ENCODE assay signal across 19 cellular contexts in the genomic region with DNA sequence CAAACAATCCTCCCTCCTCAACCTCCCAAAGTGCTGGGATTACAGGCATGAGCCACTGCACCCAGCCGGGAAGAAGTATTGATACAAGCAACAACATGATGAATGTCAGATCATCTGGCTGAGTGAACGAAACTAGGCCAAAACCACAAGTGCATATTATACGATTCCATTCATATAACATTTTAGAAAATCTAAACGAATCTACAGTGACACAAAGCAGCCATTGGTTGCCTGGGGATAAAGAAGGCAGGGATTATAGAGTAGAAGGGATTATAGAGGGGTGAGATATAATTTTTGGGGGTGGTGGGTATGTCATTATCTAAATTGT. TPM values are rescaled to one million over a fixed set of nuclear protein-coding genes. Genes with fewer than 3 reads are reported as not detected.
A peak's percentile ranks its signal among the peaks of the same experiment; 100 is the strongest.
DNase-seq lines count a peak whose midpoint lies in the region; ATAC-seq, FAIRE-seq and TF ChIP-seq lines count a peak whose summit lies in the region.
"Had no signal": no experiment of that assay in that cellular context is flagged by ENCODE, and none has a peak within 500 bp of the region (broad histone marks: within the 10 kb centered on the region; RNA-seq: fewer than 3 reads in every experiment).

No MANE protein-coding gene starts in this region.

- H3K9me2 ChIP-seq in GM23248 (ENCODE audit: insufficient read depth): no peaks in the 10 kb centered on the region
- H3K9me2 ChIP-seq in HCT116 (ENCODE audit: insufficient read depth): no peaks in the 10 kb centered on the region

- TF ChIP-seq RAD21 in HCT116 (IDR thresholded peaks at IDR 0.05; ENCODE audit: low read depth): no peak

- H4K20me1 ChIP-seq in GM23248 (ENCODE audit: insufficient read depth): no peaks in the 10 kb centered on the region
- no peaks in the 10 kb centered on the region for H4K20me1 ChIP-seq in HCT116 (ENCODE audit: insufficient read depth)
- H4K20me1 ChIP-seq in astrocyte (ENCODE audit: insufficient read depth, low read length): no peaks in the 10 kb centered on the region

- H3K27me3 Mint-ChIP-seq in astrocyte (ENCODE audit: low read depth, unreplicated experiment): no peaks in the 10 kb centered on the region

- no peak overlapping the region for H3K4me3 ChIP-seq in GM23248
- H3K4me3 ChIP-seq in HCT116 (replicated peaks in 1 of 2; ENCODE audit: low read depth in 1 of 2, low read length in 2 of 2): no peak overlapping the region
- H3K4me3 ChIP-seq in astrocyte (ENCODE audit: insufficient read depth, low read depth, low read length): no peak overlapping the region
- H3K4me3 ChIP-seq in neuronal stem cell (ENCODE audit: low read length in 2 of 2): no peak overlapping the region

- H3K36me3 ChIP-seq in GM23248 (ENCODE audit: low read depth): no peaks in the 10 kb centered on the region
- no peaks in the 10 kb centered on the region for H3K36me3 ChIP-seq in HCT116 (ENCODE audit: control insufficient read depth in 1 of 2, insufficient read depth in 2 of 2, low read length in 2 of 2)
- H3K36me3 ChIP-seq in astrocyte (ENCODE audit: insufficient read depth, low read length): no peaks in the 10 kb centered on the region
- no peaks in the 10 kb centered on the region for H3K36me3 ChIP-seq in neuronal stem cell (replicated peaks in 1 of 2; ENCODE audit: control insufficient read depth in 2 of 2, insufficient read depth in 2 of 2, low read length in 2 of 2)

- DNase-seq in GM23248 (no peak), HCT116 (ENCODE audit: low read depth, low spot score) (no peak), astrocyte (ENCODE audit: low read depth) (peak; percentile 46), neuronal stem cell (ENCODE audit: low spot score) (no peak), NCI-H2081 treated with DMSO at 0.1 percent for 48 hours (lab: John Stamatoyannopoulos, UW) (no peak)
- DNase-seq: HFFc6, Karpas-422, NCI-H1092, NCI-H1436 treated with DMSO at 0.1 percent for 48 hours, NCI-H2029 treated with DMSO at 0.1 percent for 48 hours, NCI-H748 treated with DMSO at 0.1 percent for 48 hours had no signal

- H2AFZ ChIP-seq in GM23248 (peak overlapping the region; percentile 22; the same call in 1 of the 2 replicates), HCT116 (ENCODE audit: low read depth, low read length, poor library complexity, severe bottlenecking) (peak overlapping the region; percentile 61), astrocyte (ENCODE audit: low read depth, low read length) (no peak overlapping the region), neuronal stem cell (ENCODE audit: low read length) (peak overlapping the region; percentile 53)

- no peak overlapping the region for H3K18ac ChIP-seq in neuronal stem cell (ENCODE audit: low read length)

- no peak for FAIRE-seq in astrocyte (lab: Jason Lieb, UNC)

- H3K4me1 Mint-ChIP-seq in astrocyte (ENCODE audit: low read depth, unreplicated experiment): peaks cover 13% of the 10 kb centered on the region

- H3K4me2 ChIP-seq in GM23248 (ENCODE audit: unreplicated experiment): no peak overlapping the region
- no peak overlapping the region for H3K4me2 ChIP-seq in HCT116 (ENCODE audit: low read length)
- H3K4me2 ChIP-seq in astrocyte (ENCODE audit: low read length): peak overlapping the region; percentile 10
- H3K4me2 ChIP-seq in neuronal stem cell (ENCODE audit: insufficient read depth, low read length, poor library complexity, severe bottlenecking): no peak overlapping the region

- no peak overlapping the region for H2BK5ac ChIP-seq in neuronal stem cell (ENCODE audit: low read length)

- in situ Hi-C loops in GM23248 (cut with MboI): loop anchor here (10.0 kb wide), 1 partner anchor 147 kb away; no protein-coding TSS in a partner anchor

- RAD21 ChIA-PET in HCT116 (lab: Charles Lee; ENCODE audit: low non-redundant PET in 1 of 2, low total read pairs in 2 of 2, uncharacterized antibody in 2 of 2, unreplicated experiment in 2 of 2): interaction anchor here (1.0 to 1.4 kb wide), 2 partner anchors 62 to 153 kb away, joined by 3 to 22 read pairs; no protein-coding TSS in a partner anchor

- H3K4me1 ChIP-seq in GM23248 (ENCODE audit: insufficient read depth): peaks cover 2% of the 10 kb centered on the region; the same call in 1 of the 2 replicates
- H3K4me1 ChIP-seq in HCT116 (ENCODE audit: control insufficient read depth in 1 of 2, insufficient read depth in 2 of 2, low read length in 2 of 2): peaks cover 0 to 11% of the 10 kb centered on the region in 2 experiments; a peak in 3 of 4 replicates
- peaks cover 14% of the 10 kb centered on the region for H3K4me1 ChIP-seq in astrocyte (ENCODE audit: insufficient read depth, low read length)
- peaks cover 0 to 5% of the 10 kb centered on the region in 2 donors for H3K4me1 ChIP-seq in neuronal stem cell (ENCODE audit: control insufficient read depth in 2 of 2, insufficient read depth in 1 of 2, low read depth in 1 of 2, low read length in 2 of 2)

- no peak overlapping the region for H3K4me3 Mint-ChIP-seq in astrocyte (ENCODE audit: unreplicated experiment)
- H3K4me3 Mint-ChIP-seq: HFFc6 had no signal

- no peak overlapping the region for H2BK12ac ChIP-seq in neuronal stem cell (ENCODE audit: low read length)

- no peaks in the 10 kb centered on the region for H3K79me1 ChIP-seq in neuronal stem cell (ENCODE audit: low read depth, low read length)

- ATAC-seq in HCT116 (no peak), GM21528 (IDR thresholded peaks at IDR 0.05; ENCODE audit: low FRiP score, unreplicated experiment) (no peak), GM19023 (IDR thresholded peaks at IDR 0.05; ENCODE audit: unreplicated experiment) (no peak)

- H2AK5ac ChIP-seq in neuronal stem cell (ENCODE audit: low read depth, low read length): no peak overlapping the region

- 34 to 35% methylated on average over 4 of the region's 4 CpGs for WGBS in GM23248 (ENCODE audit: low coverage in 1 of 2, low lambda C conversion rate in 2 of 2, missing lambda C conversion rate in 2 of 2), 2 experiments
- WGBS in neuronal stem cell (ENCODE audit: extremely low coverage in 2 of 2, insufficient read length in 2 of 2, insufficient replicate concordance in 1 of 2), 2 donors: no CpG with 5 or more reads among the region's 4 CpGs

- no peaks in the 10 kb centered on the region; the same call in 1 of the 2 replicates for H3F3A ChIP-seq in GM23248 (ENCODE audit: insufficient read depth)

- H3K27me3 ChIP-seq in GM23248 (replicated peaks; ENCODE audit: insufficient read depth) (no peaks in the 10 kb centered on the region), HCT116 (ENCODE audit: insufficient read depth, low read length) (no peaks in the 10 kb centered on the region), astrocyte (ENCODE audit: insufficient read depth, low read length) (no peaks in the 10 kb centered on the region), neuronal stem cell (ENCODE audit: control insufficient read depth in 3 of 3, insufficient read depth in 3 of 3, low read depth in 1 of 3, low read length in 3 of 3) (no peaks in the 10 kb centered on the region)

- TF ChIP-seq POLR2A in HCT116 (IDR thresholded peaks at IDR 0.05; ENCODE audit: borderline replicate concordance, extremely low read depth, insufficient read depth, insufficient read length): no peak

- no peaks in the 10 kb centered on the region for H3K9me3 Mint-ChIP-seq in astrocyte (ENCODE audit: unreplicated experiment)
- H3K9me3 Mint-ChIP-seq: HFFc6 had no signal

- H3K9ac ChIP-seq in GM23248 (no peak overlapping the region), HCT116 (ENCODE audit: low read length) (no peak overlapping the region), astrocyte (ENCODE audit: low read length) (no peak overlapping the region), neuronal stem cell (ENCODE audit: low read depth, low read length, poor library complexity) (no peak overlapping the region)

- H2BK120ac ChIP-seq in neuronal stem cell (ENCODE audit: low read depth, low read length): no peak overlapping the region

- H3K4ac ChIP-seq in neuronal stem cell (ENCODE audit: low read length): no peak overlapping the region

- no peak overlapping the region for H4K8ac ChIP-seq in neuronal stem cell (ENCODE audit: low read depth, low read length)

- no peak overlapping the region for H3K14ac ChIP-seq in neuronal stem cell (ENCODE audit: low read length)

- H2BK15ac ChIP-seq in neuronal stem cell (ENCODE audit: low read length): no peak overlapping the region

- TF ChIP-seq CTCF in HCT116 (IDR thresholded peaks at IDR 0.05 in 2 of 3, conservative IDR thresholded peaks at IDR 0.05 in 1 of 3; ENCODE audit: borderline replicate concordance in 1 of 3, insufficient read depth in 1 of 3, low read depth in 2 of 3, low read length in 2 of 3) (no peak), astrocyte (IDR thresholded peaks at IDR 0.05; ENCODE audit: insufficient read depth, low read depth, low read length) (no peak)

- H3K36me3 Mint-ChIP-seq in astrocyte (ENCODE audit: low read depth, unreplicated experiment): no peaks in the 10 kb centered on the region

- peak overlapping the region; percentile 59 for H3K27ac Mint-ChIP-seq in astrocyte (ENCODE audit: unreplicated experiment)
- H3K27ac Mint-ChIP-seq: HFFc6 had no signal

- intact Hi-C loops in HCT116 (cut with micrococcal nuclease): loop anchor here (2.0 kb wide), 1 partner anchor 263 kb away; no protein-coding TSS in a partner anchor

- H3K79me2 ChIP-seq in GM23248 (ENCODE audit: insufficient read depth): no peaks in the 10 kb centered on the region
- no peaks in the 10 kb centered on the region for H3K79me2 ChIP-seq in HCT116 (ENCODE audit: insufficient read depth, low read length)
- no peaks in the 10 kb centered on the region for H3K79me2 ChIP-seq in astrocyte (ENCODE audit: insufficient read depth, low read length)

- CTCF ChIA-PET in HCT116 (lab: Charles Lee): interaction anchor here (2.0 to 3.6 kb wide), 2 partner anchors 108 to 154 kb away, joined by 10 to 72 read pairs; no protein-coding TSS in a partner anchor

- H4K91ac ChIP-seq in neuronal stem cell (ENCODE audit: low read depth, low read length, poor library complexity): no peak overlapping the region

- no TSS peak for BruUV-seq in HCT116 (replicated peaks; lab: Mats Ljungman, UMichigan)

- no peak overlapping the region for H3K27ac ChIP-seq in GM23248
- no peak overlapping the region for H3K27ac ChIP-seq in HCT116 (ENCODE audit: low read depth, low read length)
- no peak overlapping the region for H3K27ac ChIP-seq in astrocyte (ENCODE audit: low read depth, low read length)
- no peak overlapping the region for H3K27ac ChIP-seq in neuronal stem cell (replicated peaks; ENCODE audit: low read length)

- H3K23ac ChIP-seq in neuronal stem cell (ENCODE audit: low read depth, low read length, poor library complexity): no peak overlapping the region

- H3K9me3 ChIP-seq in GM23248 (ENCODE audit: low read depth): no peaks in the 10 kb centered on the region
- no peaks in the 10 kb centered on the region for H3K9me3 ChIP-seq in HCT116 (ENCODE audit: control insufficient read depth in 1 of 2, insufficient read depth in 1 of 2, low read depth in 1 of 2, low read length in 2 of 2)
- no peaks in the 10 kb centered on the region for H3K9me3 ChIP-seq in astrocyte (ENCODE audit: insufficient read depth, low read depth, low read length)
- H3K9me3 ChIP-seq in neuronal stem cell (replicated peaks in 1 of 2; ENCODE audit: control insufficient read depth in 2 of 2, insufficient read depth in 1 of 2, low read depth in 1 of 2, low read length in 2 of 2): peaks cover 0 to 3% of the 10 kb centered on the region in 2 donors

- POLR2A ChIA-PET in HCT116 (lab: Charles Lee): no interaction called here

RNA-seq across cellular contexts. Expression of gene RHBDD2, which starts 11.5 kb away (rescaled TPM):
- 28.1 and 35.5 TPM in 2 replicates for total RNA-seq in GM23248 (2014; rRNA removed; shearing (Covaris generic))
- 61.0 and 62.2 TPM in 2 replicates for polyA plus RNA-seq in GM23248 (2016; fragmentation: Nextera tagmentation; extraction: Ambion mirVana)
- total RNA-seq in HCT116 (2021; ENCODE audit: unreplicated experiment): 42.9 TPM
- 42.5 and 44.2 TPM in 2 replicates for polyA plus RNA-seq in HCT116 (2012)
- 54.7 and 55.0 TPM in 2 replicates for total RNA-seq in astrocyte
- 74.0 TPM for polyA plus RNA-seq in neuronal stem cell (2013, experiment 1 of 2)
- 73.5 TPM for polyA plus RNA-seq in neuronal stem cell (2013, experiment 2 of 2)

RNA-seq across cellular contexts. Expression of gene POR, which starts 47.6 kb away (rescaled TPM):
- total RNA-seq in GM23248 (2014; rRNA removed; shearing (Covaris generic)): 38.2 and 42.7 TPM in 2 replicates
- polyA plus RNA-seq in GM23248 (2016; fragmentation: Nextera tagmentation; extraction: Ambion mirVana): 54.4 and 58.6 TPM in 2 replicates
- total RNA-seq in HCT116 (2021; ENCODE audit: unreplicated experiment) (120 TPM), astrocyte (73.6 and 74.1 TPM in 2 replicates)
- polyA plus RNA-seq in HCT116 (2012): 90.7 and 111 TPM in 2 replicates
- 61.0 TPM for polyA plus RNA-seq in neuronal stem cell (2013, experiment 1 of 2)
- 62.9 TPM for polyA plus RNA-seq in neuronal stem cell (2013, experiment 2 of 2)

RNA-seq across cellular contexts. Expression of gene CCL24, which starts 53.7 kb away (rescaled TPM):
- not detected in 2 replicates for total RNA-seq in GM23248 (2014; rRNA removed; shearing (Covaris generic))
- not detected in 2 replicates for polyA plus RNA-seq in GM23248 (2016; fragmentation: Nextera tagmentation; extraction: Ambion mirVana)
- total RNA-seq in HCT116 (2021; ENCODE audit: unreplicated experiment) (not detected), astrocyte (not detected in 2 replicates)
- polyA plus RNA-seq in HCT116 (2012): 0.11 TPM in 1 of 2 replicates, not detected in the other
- polyA plus RNA-seq in neuronal stem cell (2013, experiment 1 of 2): not detected
- not detected for polyA plus RNA-seq in neuronal stem cell (2013, experiment 2 of 2)
- total RNA-seq: H4; HFFc6; MCF 10A; NCI-H460; RPMI7951; T-helper 1 cell treated with Interleukin-12 subunit alpha and Interleukin-12 subunit beta and Interleukin-4 antibody, amounts not matched to agents 30 ng/mL and 1 ng/mL, for 36 hours had no signal
- polyA plus RNA-seq: AG04450 had no signal
